Comparison of ENCODE assay signal across 9 cellular contexts in genomic region chr1:45493116-45493697, GRCh38. TPM values are rescaled to one million over a fixed set of nuclear protein-coding genes. Genes with fewer than 3 reads are reported as not detected.
DNase-seq lines count a peak whose midpoint lies in the region; ATAC-seq and TF ChIP-seq lines count a peak whose summit lies in the region.
"Had no signal": no experiment of that assay in that cellular context is flagged by ENCODE, and none has a peak within 500 bp of the region (broad histone marks: within the 10 kb centered on the region; RNA-seq: fewer than 3 reads in every experiment).

No MANE protein-coding gene starts in this region.

- CTCF ChIA-PET in CD4-positive, alpha-beta memory T cell (lab: Charles Lee; ENCODE audit: partially characterized antibody), result interaction anchor here (0.7 to 8.7 kb wide), 34 partner anchors 7 to 772 kb away, joined by 3 to 159 read pairs (median 4); partner anchors contain the start of genes AKR1A1, CCDC163, HECTD3 and MMACHC

- H3K36me3 Mint-ChIP-seq in CD4-positive, alpha-beta memory T cell, result peaks cover 0 to 9% of the 10 kb centered on the region in 2 donors
- peaks cover 4% of the 10 kb centered on the region for H3K36me3 Mint-ChIP-seq in activated T-cell treated with anti-CD3 and anti-CD28 coated beads, Interleukin-2, amount 50 U/mL, for 4 hours (ENCODE audit: insufficient read depth)

- H3K27ac ChIP-seq in CD4-positive, alpha-beta memory T cell (ENCODE audit: low read depth, low read length), result no peak overlapping the region
- H3K27ac ChIP-seq: SK-N-MC had no signal

- no peaks in the 10 kb centered on the region for H3K27me3 Mint-ChIP-seq in CD4-positive, alpha-beta memory T cell
- no peaks in the 10 kb centered on the region for H3K27me3 Mint-ChIP-seq in activated T-cell treated with anti-CD3 and anti-CD28 coated beads, Interleukin-2, amount 50 U/mL, for 4 hours (ENCODE audit: low read depth)

- peak; percentile 53 for TF ChIP-seq CTCF in fibroblast of pulmonary artery (IDR thresholded peaks at IDR 0.05; ENCODE audit: low read length, missing control alignments)

- H3K4me1 ChIP-seq in CD4-positive, alpha-beta memory T cell (ENCODE audit: insufficient read depth, low read length), result peaks cover 22% of the 10 kb centered on the region

- DNase-seq in CD4-positive, alpha-beta memory T cell, result peak; percentile 52 to 64 (median 57)
- DNase-seq in H4 (ENCODE audit: low spot score) (peak; percentile 63), NCI-H748 (lab: John Stamatoyannopoulos, UW; ENCODE audit: unreplicated experiment) (peak; percentile 70), fibroblast of pulmonary artery (ENCODE audit: low read depth) (peak; percentile 78), renal cortical epithelial cell (ENCODE audit: low read depth) (peak; percentile 51)
- DNase-seq in activated T-cell treated with anti-CD3 and anti-CD28 coated beads, Interleukin-2, amount 50 U/mL, for 4 hours, result peak; percentile 36

- peak overlapping the region in 6 of 8 donors; percentile 9 to 68 (median 34) for H3K4me3 Mint-ChIP-seq in CD4-positive, alpha-beta memory T cell
- H3K4me3 Mint-ChIP-seq in activated T-cell treated with anti-CD3 and anti-CD28 coated beads, Interleukin-2, amount 50 U/mL, for 4 hours, result no peak overlapping the region

- H3K4me1 Mint-ChIP-seq in CD4-positive, alpha-beta memory T cell, result peaks cover 5 to 12% (median 9%) of the 10 kb centered on the region in 4 donors
- peaks cover 7% of the 10 kb centered on the region for H3K4me1 Mint-ChIP-seq in activated T-cell treated with anti-CD3 and anti-CD28 coated beads, Interleukin-2, amount 50 U/mL, for 4 hours (ENCODE audit: low read depth)

- no peaks in the 10 kb centered on the region for H3K9me3 ChIP-seq in CD4-positive, alpha-beta memory T cell (ENCODE audit: control insufficient read depth in 1 of 2, low read length in 2 of 2)

- ATAC-seq in activated T-cell treated with anti-CD3 and anti-CD28 coated beads, Interleukin-2, amount 50 U/mL, for 4 hours, result no peak
- ATAC-seq in GM19467 (IDR thresholded peaks at IDR 0.05; ENCODE audit: unreplicated experiment), result no peak
- no peak for ATAC-seq in HG02938 (IDR thresholded peaks at IDR 0.05; ENCODE audit: unreplicated experiment)

- POLR2A ChIA-PET in CD4-positive, alpha-beta memory T cell (lab: Charles Lee; ENCODE audit: partially characterized antibody), result interaction anchor here (0.7 to 6.6 kb wide), 12 partner anchors 28 to 762 kb away, joined by 3 to 53 read pairs (median 4); partner anchors contain the start of genes HECTD3, MUTYH, PRDX1 and RNU5D-1

- H3K27ac Mint-ChIP-seq in CD4-positive, alpha-beta memory T cell, result peak overlapping the region in 6 of 7 donors; percentile 36 to 80 (median 58)

- H3K9me3 Mint-ChIP-seq in CD4-positive, alpha-beta memory T cell, result no peaks in the 10 kb centered on the region
- no peaks in the 10 kb centered on the region for H3K9me3 Mint-ChIP-seq in activated T-cell treated with anti-CD3 and anti-CD28 coated beads, Interleukin-2, amount 50 U/mL, for 4 hours

- intact Hi-C loops in CD4-positive, alpha-beta memory T cell (cut with micrococcal nuclease), result loop anchor here (1.0 to 10.0 kb wide), 6 partner anchors 133 to 785 kb away; partner anchors contain the start of genes BEST4, PLK3, RNU5D-1 and ZSWIM5

- H3K27me3 ChIP-seq in CD4-positive, alpha-beta memory T cell (ENCODE audit: insufficient read depth, low read length), result no peaks in the 10 kb centered on the region

- no peak overlapping the region for H3K4me3 ChIP-seq in CD4-positive, alpha-beta memory T cell (ENCODE audit: low read length in 2 of 2)
- H3K4me3 ChIP-seq in fibroblast of pulmonary artery (replicated peaks; ENCODE audit: low read depth, low read length), result no peak overlapping the region
- H3K4me3 ChIP-seq: SK-N-MC had no signal

- no peaks in the 10 kb centered on the region for H3K36me3 ChIP-seq in CD4-positive, alpha-beta memory T cell (ENCODE audit: insufficient read depth, low read length)

RNA-seq across cellular contexts. Expression of gene TESK2, which starts 2.2 kb away (rescaled TPM):
- 1 to 10 TPM; 7.5 to 7.7 TPM for total RNA-seq in CD4-positive, alpha-beta memory T cell
- polyA plus RNA-seq in CD4-positive, alpha-beta memory T cell, result 1 to 10 TPM; 4.5 to 4.9 TPM
- total RNA-seq in H4 (2014; rRNA removed; shearing (Covaris generic)), result 1.5 and 2.7 TPM in 2 replicates
- total RNA-seq in activated T-cell treated with anti-CD3 and anti-CD28 coated beads, Interleukin-2, amount 50 U/mL, for 4 hours, result 1 to 10 TPM; 2.0 to 2.5 (median 2.3) TPM
- total RNA-seq in renal cortical epithelial cell, result 1.0 and 1.6 TPM in 2 replicates

RNA-seq across cellular contexts. Expression of gene CCDC163, which starts 6.7 kb away (rescaled TPM):
- total RNA-seq in CD4-positive, alpha-beta memory T cell, result 1 to 10 TPM; 4.0 to 4.2 TPM
- polyA plus RNA-seq in CD4-positive, alpha-beta memory T cell, result 1 to 10 TPM; 4.3 to 4.6 TPM
- total RNA-seq in H4 (2014; rRNA removed; shearing (Covaris generic)), result 1.8 and 3.9 TPM in 2 replicates
- total RNA-seq in activated T-cell treated with anti-CD3 and anti-CD28 coated beads, Interleukin-2, amount 50 U/mL, for 4 hours, result 1 to 10 TPM; 1.3 to 1.9 (median 1.7) TPM
- 0.50 TPM in 1 of 2 replicates, not detected in the other for total RNA-seq in renal cortical epithelial cell

RNA-seq across cellular contexts. Expression of gene MMACHC, which starts 6.9 kb away (rescaled TPM):
- 1 to 10 TPM; 6.2 to 6.5 TPM for total RNA-seq in CD4-positive, alpha-beta memory T cell
- polyA plus RNA-seq in CD4-positive, alpha-beta memory T cell, result 1 to 10 TPM in 1 of 2 donors, not detected in 1; 1.5 TPM
- total RNA-seq in H4 (2014; rRNA removed; shearing (Covaris generic)), result 3.2 TPM in 2 replicates
- 10 to 100 TPM in 1 of 3 donors, 1 to 10 TPM in 2; 6.7 to 10.6 (median 9.7) TPM for total RNA-seq in activated T-cell treated with anti-CD3 and anti-CD28 coated beads, Interleukin-2, amount 50 U/mL, for 4 hours
- 0.87 and 2.5 TPM in 2 replicates for total RNA-seq in renal cortical epithelial cell

RNA-seq across cellular contexts. Expression of gene PRDX1, which starts 28.5 kb away (rescaled TPM):
- total RNA-seq in CD4-positive, alpha-beta memory T cell, result 100 to 1,000 TPM; 130 to 145 TPM
- polyA plus RNA-seq in CD4-positive, alpha-beta memory T cell, result 100 to 1,000 TPM; 249 to 288 TPM
- 2,740 and 3,006 TPM in 2 replicates for total RNA-seq in H4 (2014; rRNA removed; shearing (Covaris generic))
- 100 to 1,000 TPM; 820 to 951 (median 896) TPM for total RNA-seq in activated T-cell treated with anti-CD3 and anti-CD28 coated beads, Interleukin-2, amount 50 U/mL, for 4 hours
- 649 and 1,374 TPM in 2 replicates for total RNA-seq in renal cortical epithelial cell

RNA-seq across cellular contexts. Expression of gene AKR1A1, which starts 57.4 kb away (rescaled TPM):
- 10 to 100 TPM; 84.3 to 89.8 TPM for total RNA-seq in CD4-positive, alpha-beta memory T cell
- 100 to 1,000 TPM in 1 of 2 donors, 10 to 100 TPM in 1; 94.6 to 124 TPM for polyA plus RNA-seq in CD4-positive, alpha-beta memory T cell
- 195 and 202 TPM in 2 replicates for total RNA-seq in H4 (2014; rRNA removed; shearing (Covaris generic))
- 100 to 1,000 TPM; 231 to 243 (median 243) TPM for total RNA-seq in activated T-cell treated with anti-CD3 and anti-CD28 coated beads, Interleukin-2, amount 50 U/mL, for 4 hours
- total RNA-seq in renal cortical epithelial cell, result 101 and 183 TPM in 2 replicates
